Comparison of ENCODE assay signal across 23 cellular contexts in the genomic region with DNA sequence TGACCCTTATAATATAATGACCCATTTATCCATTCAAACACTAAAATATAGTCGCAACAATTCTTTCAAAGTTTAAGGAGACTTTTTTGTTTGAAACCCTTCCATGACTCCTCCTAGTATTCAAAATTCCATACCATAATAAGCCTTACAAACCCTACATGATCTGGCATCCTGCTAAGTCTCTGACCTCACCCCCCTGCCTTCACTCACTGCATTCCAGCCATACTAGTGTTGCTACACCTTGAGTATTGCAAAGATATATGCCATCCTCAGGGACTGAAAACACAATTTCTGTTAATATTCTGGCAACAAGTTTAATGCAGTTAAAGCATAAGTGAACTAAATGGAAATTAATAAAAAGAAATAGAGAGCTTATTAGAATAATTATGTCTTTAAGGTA.
"Had no signal": no experiment of that assay in that cellular context is flagged by ENCODE, and none has a peak within 500 bp of the region (broad histone marks: within the 10 kb centered on the region; RNA-seq: fewer than 3 reads in every experiment).

No MANE protein-coding gene starts in this region.

- H3K27ac ChIP-seq: HL-60, SJCRH30 had no signal

- H3K4me3 ChIP-seq: SJCRH30 had no signal

- H3K27ac Mint-ChIP-seq: IgD-negative memory B cell had no signal

- ATAC-seq: Panc1, PC-3, Right ventricle myocardium inferior, SK-N-SH treated with all-trans-retinoic acid at 6 μM for 48 hours had no signal

- H3K27me3 Mint-ChIP-seq: IgD-negative memory B cell had no signal

- DNase-seq: KBM-7, NCI-H1092, NCI-H1105 treated with DMSO at 0.1 percent for 48 hours, NCI-H1417 treated with DMSO at 0.1 percent for 48 hours, NCI-H146, NCI-H1694 treated with DMSO at 0.1 percent for 48 hours, NCI-H1930, NCI-H2081, NCI-H2107, NCI-H2227 treated with DMSO at 0.1 percent for 48 hours, NCI-H510A, NCI-H524 treated with DMSO at 0.1 percent for 48 hours, NCI-H69, NCI-H774, PC-3, SHP77 treated with DMSO at 0.1 percent for 48 hours, SJCRH30, T-helper 1 cell had no signal

- H3K4me1 ChIP-seq: SJCRH30 had no signal

- H3K4me3 Mint-ChIP-seq: IgD-negative memory B cell had no signal

- H3K36me3 ChIP-seq: SJCRH30 had no signal

- H3K27me3 ChIP-seq: SJCRH30 had no signal
